In genomic region chr13:42832341-42833153, GRCh38 we compare ENCODE assay signal across 10 cellular contexts. TPM values are rescaled to one million over a fixed set of nuclear protein-coding genes. Genes with fewer than 3 reads are reported as not detected.
DNase-seq lines count a peak whose midpoint lies in the region; ATAC-seq and TF ChIP-seq lines count a peak whose summit lies in the region.
"Had no signal": no experiment of that assay in that cellular context is flagged by ENCODE, and none has a peak within 500 bp of the region (broad histone marks: within the 10 kb centered on the region; RNA-seq: fewer than 3 reads in every experiment).

No MANE protein-coding gene starts in this region.

- peak overlapping the region; percentile 86 for H3K27ac ChIP-seq in GM23248

- H3K27me3 ChIP-seq in GM23248 (replicated peaks; ENCODE audit: insufficient read depth) (no peaks in the 10 kb centered on the region), skeletal muscle satellite cell (ENCODE audit: control insufficient read depth, insufficient read depth, low read length) (no peaks in the 10 kb centered on the region)

- no peaks in the 10 kb centered on the region for H3K79me2 ChIP-seq in GM23248 (ENCODE audit: insufficient read depth)

- H3K9ac ChIP-seq in GM23248 (peak overlapping the region; percentile 50), skeletal muscle satellite cell (ENCODE audit: low read depth, low read length) (peak overlapping the region; percentile 25)

- no peaks in the 10 kb centered on the region for H4K20me1 ChIP-seq in GM23248 (ENCODE audit: insufficient read depth)

- H3K4me1 ChIP-seq in GM23248 (ENCODE audit: insufficient read depth) (peaks cover 31% of the 10 kb centered on the region), skeletal muscle satellite cell (ENCODE audit: control insufficient read depth, insufficient read depth, low read length) (peaks cover 23% of the 10 kb centered on the region)

- no peak overlapping the region for H2AFZ ChIP-seq in GM23248

- DNase-seq in GM23248 = peak; percentile 94
- DNase-seq in RPMI7951 (ENCODE audit: low read depth) = peak; percentile 98
- peak; percentile 82 for DNase-seq in fibroblast of villous mesenchyme (ENCODE audit: low read depth)
- no peak for DNase-seq in activated gamma-delta T cell treated with Interleukin-2 at 50 U/mL for 16 hours
- no peak for DNase-seq in COR-L47 (lab: John Stamatoyannopoulos, UW)
- DNase-seq: hippocampal formation, NCI-H1092 had no signal

- H3K9me2 ChIP-seq in GM23248 (ENCODE audit: insufficient read depth) = no peaks in the 10 kb centered on the region

- 7 to 8% methylated on average over 10 of the region's 10 CpGs for WGBS in GM23248 (ENCODE audit: low coverage in 1 of 2, low lambda C conversion rate in 2 of 2, missing lambda C conversion rate in 2 of 2), 2 experiments

- no peak for TF ChIP-seq CTCF in fibroblast of villous mesenchyme (IDR thresholded peaks at IDR 0.05; ENCODE audit: insufficient read depth, low read depth, low read length)

- ATAC-seq in HG02973 (IDR thresholded peaks at IDR 0.05; ENCODE audit: unreplicated experiment) = no peak

- in situ Hi-C loops in GM23248 (cut with MboI) = no loop called here

- H3K9me3 ChIP-seq in GM23248 (ENCODE audit: low read depth) (no peaks in the 10 kb centered on the region), skeletal muscle satellite cell (replicated peaks; ENCODE audit: low read length) (no peaks in the 10 kb centered on the region)

- H3F3A ChIP-seq in GM23248 (ENCODE audit: insufficient read depth) = peaks cover 35% of the 10 kb centered on the region

- H3K36me3 ChIP-seq in GM23248 (ENCODE audit: low read depth) (no peaks in the 10 kb centered on the region), skeletal muscle satellite cell (ENCODE audit: insufficient read depth, low read length) (no peaks in the 10 kb centered on the region)

- H3K4me2 ChIP-seq in GM23248 (ENCODE audit: unreplicated experiment) = peak overlapping the region; percentile 64
- peak overlapping the region; percentile 51 for H3K4me2 ChIP-seq in skeletal muscle satellite cell (ENCODE audit: low read length)

- H3K4me3 ChIP-seq in GM23248 (peak overlapping the region; percentile 44; the same call in 1 of the 2 replicates), fibroblast of villous mesenchyme (ENCODE audit: low read depth, low read length) (no peak overlapping the region), skeletal muscle satellite cell (ENCODE audit: low read length) (peak overlapping the region; percentile 11)

RNA-seq across cellular contexts. Expression of gene FAM216B, which starts 51.2 kb away (rescaled TPM):
- not detected in 2 replicates for total RNA-seq in GM23248 (2014; rRNA removed; shearing (Covaris generic))
- polyA plus RNA-seq in GM23248 (2016; fragmentation: Nextera tagmentation; extraction: Ambion mirVana) = not detected in 2 replicates
- total RNA-seq in RPMI7951 (2014; rRNA removed; shearing (Covaris generic)) = not detected in 2 replicates
- not detected in 2 replicates for total RNA-seq in fibroblast of villous mesenchyme
- total RNA-seq in skeletal muscle satellite cell (2012; rRNA removed) = not detected in 2 replicates
- total RNA-seq: neural crest cell had no signal

Comparison
In these comparisons a context has a peak if more than half of its experiments do, and no peak if none do; other contexts are left out.
1. DNase-seq: peak in GM23248 (single experiment), RPMI7951 (single experiment) and fibroblast of villous mesenchyme (single experiment); none in activated gamma-delta T cell treated with Interleukin-2 at 50 U/mL for 16 hours (single experiment) and COR-L47 (single experiment).